16 cellular contexts compared by ENCODE assay signal in the genomic region with DNA sequence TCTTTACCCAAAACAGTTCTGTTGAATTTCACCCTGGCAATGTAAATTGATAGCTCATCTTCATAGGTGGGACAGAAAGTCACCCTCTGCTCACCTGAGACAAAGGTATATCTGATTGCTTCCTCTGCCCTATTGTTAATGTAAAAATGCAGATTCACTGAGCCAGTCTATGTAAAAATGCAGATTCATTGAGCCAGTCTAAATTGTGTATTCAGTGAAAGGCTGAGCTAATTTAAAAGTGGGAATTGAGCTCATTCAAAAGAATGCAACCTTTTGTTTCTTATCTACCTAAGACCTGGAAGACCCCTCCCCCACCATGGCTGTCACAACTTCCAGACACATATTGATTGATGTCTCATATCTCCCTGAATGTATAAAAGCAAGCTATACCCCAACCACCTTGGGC. TPM values are rescaled to one million over a fixed set of nuclear protein-coding genes. Genes with fewer than 3 reads are reported as not detected.
DNase-seq lines count a peak whose midpoint lies in the region; ATAC-seq, FAIRE-seq and TF ChIP-seq lines count a peak whose summit lies in the region.
"Had no signal": no experiment of that assay in that cellular context is flagged by ENCODE, and none has a peak within 500 bp of the region (broad histone marks: within the 10 kb centered on the region; RNA-seq: fewer than 3 reads in every experiment).

No MANE protein-coding gene starts in this region.

- H3K27ac Mint-ChIP-seq in WTC11 = peak overlapping the region; percentile 96
- H3K27ac Mint-ChIP-seq: CD8-positive, alpha-beta T cell had no signal

- BruUV-seq in HepG2 (replicated peaks; lab: Mats Ljungman, UMichigan) = no TSS peak

- peak overlapping the region; percentile 23 for H3K4me2 ChIP-seq in HepG2 (ENCODE audit: low read depth, low read length)

- ATAC-seq in HepG2 (no peak), right lobe of liver (no peak), WTC11 (peak; percentile 54)
- ATAC-seq: CD8-positive, alpha-beta T cell had no signal

- no peak for TF ChIP-seq RAD21 in HepG2 (CRISPR knock-in tag; IDR thresholded peaks at IDR 0.05)

- in situ Hi-C loops in HepG2 (cut with HindIII; ENCODE audit: extremely low pct_ligation_motif_present, low pct_unique_long_range_greater_than_20kb) (no loop called here), GM13976 (cut with MboI; ENCODE audit: low sequenced_read_pairs, unreplicated experiment) (no loop called here)

- no peaks in the 10 kb centered on the region for H3K27me3 Mint-ChIP-seq in WTC11 (ENCODE audit: low read depth)
- H3K27me3 Mint-ChIP-seq: IgD-negative memory B cell had no signal

- no peaks in the 10 kb centered on the region for H4K20me1 ChIP-seq in HepG2 (ENCODE audit: insufficient read depth, low read length)

- H3K79me2 ChIP-seq in HepG2 (ENCODE audit: insufficient read depth, low read length) = peaks cover 2% of the 10 kb centered on the region

- H3K9me3 Mint-ChIP-seq in WTC11 = no peaks in the 10 kb centered on the region
- H3K9me3 Mint-ChIP-seq: CD8-positive, alpha-beta T cell; IgD-negative memory B cell had no signal

- POLR2A ChIA-PET in HepG2 (lab: Yijun Ruan, JAX) = interaction anchor here (0.6 kb wide), 1 partner anchor 1091 kb away, joined by 3 read pairs; no protein-coding TSS in a partner anchor
- POLR2A ChIA-PET in WTC11 (lab: Charles Lee) = interaction anchor here (0.7 kb wide), 1 partner anchor 35 kb away, joined by 5 read pairs; no protein-coding TSS in a partner anchor

- H2AFZ ChIP-seq in HepG2 (ENCODE audit: low read length) = no peak overlapping the region

- H3K36me3 Mint-ChIP-seq in WTC11 = peaks cover under 1% of the 10 kb centered on the region; the same call in 1 of the 2 replicates
- H3K36me3 Mint-ChIP-seq: IgD-negative memory B cell had no signal

- H3K4me3 ChIP-seq in HepG2 (replicated peaks in 1 of 3; ENCODE audit: insufficient read depth in 1 of 3, low read depth in 2 of 3, low read length in 3 of 3) = no peak overlapping the region
- H3K4me3 ChIP-seq in right lobe of liver = no peak overlapping the region
- H3K4me3 ChIP-seq in iPS-15b (ENCODE audit: low read depth, low read length) = no peak overlapping the region
- H3K4me3 ChIP-seq: HAP-1 had no signal

- H3K36me3 ChIP-seq in HepG2 (replicated peaks in 1 of 2; ENCODE audit: control insufficient read depth in 1 of 2, insufficient read depth in 2 of 2, low read length in 2 of 2) (no peaks in the 10 kb centered on the region), right lobe of liver (no peaks in the 10 kb centered on the region), iPS-15b (ENCODE audit: control insufficient read depth, insufficient read depth, low read length) (peaks cover 2% of the 10 kb centered on the region)
- H3K36me3 ChIP-seq: HAP-1 had no signal

- no peaks in the 10 kb centered on the region; a peak in 1 of 5 replicates for H3K27me3 ChIP-seq in HepG2 (ENCODE audit: control insufficient read depth in 1 of 2, insufficient read depth in 2 of 2, low read length in 2 of 2)
- H3K27me3 ChIP-seq in right lobe of liver = no peaks in the 10 kb centered on the region
- no peaks in the 10 kb centered on the region for H3K27me3 ChIP-seq in iPS-15b (ENCODE audit: control insufficient read depth, insufficient read depth, low read length)

- peak overlapping the region; percentile 43 for H3K4me3 Mint-ChIP-seq in WTC11
- H3K4me3 Mint-ChIP-seq: CD8-positive, alpha-beta T cell had no signal

- DNase-seq in HepG2 (ENCODE audit: low spot score) = peak; percentile 39
- no peak for DNase-seq in right lobe of liver
- DNase-seq in WTC11 (ENCODE audit: low spot score) = peak; percentile 35
- no peak for DNase-seq in NCI-H226
- DNase-seq in GM13976 (ENCODE audit: low spot score) = no peak
- DNase-seq in stimulated activated CD4-positive, alpha-beta T cell treated with anti-CD3 and anti-CD28 coated beads, Interleukin-15, amount 100 ng/mL, for 24 hours = no peak
- DNase-seq in COLO829 (ENCODE audit: low spot score) = no peak
- DNase-seq: CD8-positive, alpha-beta T cell; DMS 273 treated with DMSO at 0.1 percent for 48 hours; NCI-H1930; NCI-H446 treated with DMSO at 0.1 percent for 48 hours; RPMI8226; SIG-M5 had no signal

- CTCF ChIA-PET in HepG2 (lab: Yijun Ruan, JAX; ENCODE audit: low intra/inter-chr PET ratio, low total read pairs) (no interaction called here), WTC11 (lab: Charles Lee) (interaction anchor here (1.0 to 1.4 kb wide), 2 partner anchors 36 to 1054 kb away, joined by 5 to 6 read pairs; no protein-coding TSS in a partner anchor)

- FAIRE-seq in HepG2 (lab: Jason Lieb, UNC) = no peak

- H3K27ac ChIP-seq in HepG2 (ENCODE audit: extremely low read length, insufficient read depth, low read length) = no peak overlapping the region
- no peak overlapping the region for H3K27ac ChIP-seq in right lobe of liver

- H3K4me1 ChIP-seq in HepG2 (ENCODE audit: insufficient read depth, low read length) (peaks cover 31% of the 10 kb centered on the region), right lobe of liver (no peaks in the 10 kb centered on the region), iPS-15b (ENCODE audit: control insufficient read depth, insufficient read depth, low read length) (peaks cover 17% of the 10 kb centered on the region)

- peaks cover 65% of the 10 kb centered on the region for H3K4me1 Mint-ChIP-seq in WTC11

- TF ChIP-seq EP300 in HepG2 (IDR thresholded peaks at IDR 0.05; ENCODE audit: low read depth in 2 of 2, low read length in 2 of 2) (no peak), HepG2 (CRISPR knock-in tag; IDR thresholded peaks at IDR 0.05; ENCODE audit: borderline replicate concordance) (no peak)

- H3K9ac ChIP-seq in HepG2 (ENCODE audit: insufficient read depth, low read depth, low read length) (no peak overlapping the region), iPS-15b (ENCODE audit: low read depth, low read length) (peak overlapping the region; percentile 66)

- no peak for TF ChIP-seq CTCF in HepG2 (CRISPR knock-in tag; IDR thresholded peaks at IDR 0.05)
- no peak for TF ChIP-seq CTCF in right lobe of liver (IDR thresholded peaks at IDR 0.05)
- TF ChIP-seq CTCF in WTC11 (IDR thresholded peaks at IDR 0.05) = no peak
- no peak for TF ChIP-seq CTCF in GM13976 (IDR thresholded peaks at IDR 0.05; ENCODE audit: borderline replicate concordance, control extremely low read depth, extremely low read depth, insufficient read depth, missing control alignments)

- intact Hi-C loops in HepG2 (cut with micrococcal nuclease; ENCODE audit: unreplicated experiment) = no loop called here
- intact Hi-C loops in right lobe of liver (cut with DNase I) = no loop called here

- TF ChIP-seq POLR2A in HepG2 (IDR thresholded peaks at IDR 0.05; ENCODE audit: insufficient read depth in 1 of 2, low read depth in 2 of 2, low read length in 2 of 2) (no peak), right lobe of liver (IDR thresholded peaks at IDR 0.05) (no peak)

- H3K9me3 ChIP-seq in HepG2 (ENCODE audit: low read length) = no peaks in the 10 kb centered on the region
- H3K9me3 ChIP-seq in right lobe of liver = no peaks in the 10 kb centered on the region
- H3K9me3 ChIP-seq in iPS-15b (ENCODE audit: control insufficient read depth, insufficient read depth, low read length) = no peaks in the 10 kb centered on the region
- H3K9me3 ChIP-seq: HAP-1 had no signal

TF ChIP-seq in WTC11, 78 proteins besides CTCF, POLR2A, EP300 and RAD21 (continues in another document):
- no peak for TF ChIP-seq PRRX2 (CRISPR knock-in tag; IDR thresholded peaks at IDR 0.05)
- peak; percentile 61; the same call in 1 of the 2 replicates for TF ChIP-seq SMAD4 (CRISPR knock-in tag; IDR thresholded peaks at IDR 0.05)
- TF ChIP-seq, protein P1, sequence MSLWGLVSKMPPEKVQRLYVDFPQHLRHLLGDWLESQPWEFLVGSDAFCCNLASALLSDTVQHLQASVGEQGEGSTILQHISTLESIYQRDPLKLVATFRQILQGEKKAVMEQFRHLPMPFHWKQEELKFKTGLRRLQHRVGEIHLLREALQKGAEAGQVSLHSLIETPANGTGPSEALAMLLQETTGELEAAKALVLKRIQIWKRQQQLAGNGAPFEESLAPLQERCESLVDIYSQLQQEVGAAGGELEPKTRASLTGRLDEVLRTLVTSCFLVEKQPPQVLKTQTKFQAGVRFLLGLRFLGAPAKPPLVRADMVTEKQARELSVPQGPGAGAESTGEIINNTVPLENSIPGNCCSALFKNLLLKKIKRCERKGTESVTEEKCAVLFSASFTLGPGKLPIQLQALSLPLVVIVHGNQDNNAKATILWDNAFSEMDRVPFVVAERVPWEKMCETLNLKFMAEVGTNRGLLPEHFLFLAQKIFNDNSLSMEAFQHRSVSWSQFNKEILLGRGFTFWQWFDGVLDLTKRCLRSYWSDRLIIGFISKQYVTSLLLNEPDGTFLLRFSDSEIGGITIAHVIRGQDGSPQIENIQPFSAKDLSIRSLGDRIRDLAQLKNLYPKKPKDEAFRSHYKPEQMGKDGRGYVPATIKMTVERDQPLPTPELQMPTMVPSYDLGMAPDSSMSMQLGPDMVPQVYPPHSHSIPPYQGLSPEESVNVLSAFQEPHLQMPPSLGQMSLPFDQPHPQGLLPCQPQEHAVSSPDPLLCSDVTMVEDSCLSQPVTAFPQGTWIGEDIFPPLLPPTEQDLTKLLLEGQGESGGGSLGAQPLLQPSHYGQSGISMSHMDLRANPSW (CRISPR knock-in tag; conservative IDR thresholded peaks at IDR 0.05; ENCODE audit: low read depth) = no peak

RNA-seq across cellular contexts. Expression of a gene that starts 4.8 kb away (rescaled TPM):
- total RNA-seq in HepG2 (2016; rRNA removed; fragmentation: Illumina TruSeq; extraction: Trizol) (11.0 and 19.2 TPM in 2 replicates), right lobe of liver (10 to 100 TPM; 10.2 to 16.3 (median 11.6) TPM), WTC11 (2021) (86.4 to 118 TPM (median 89.3 TPM) in 3 replicates)
- total RNA-seq in HepG2 (2016; cell fraction: cytosol; rRNA removed; fragmentation: Illumina TruSeq; extraction: Trizol; ENCODE audit: low read depth) = 10.5 and 11.5 TPM in 2 replicates
- 11.5 and 21.8 TPM in 2 replicates for total RNA-seq in HepG2 (2016; cell fraction: insoluble cytoplasmic fraction; rRNA removed; fragmentation: Illumina TruSeq; extraction: Trizol)
- 6.9 and 9.8 TPM in 2 replicates for total RNA-seq in HepG2 (2016; cell fraction: membrane; rRNA removed; fragmentation: Illumina TruSeq; extraction: Trizol)
- total RNA-seq in HepG2 (2016; cell fraction: nucleus; rRNA removed; fragmentation: Illumina TruSeq; extraction: Trizol) = 75.4 and 76.0 TPM in 2 replicates
- 24.1 and 27.2 TPM in 2 replicates for polyA plus RNA-seq in HepG2 (2011; rRNA removed)
- polyA plus RNA-seq in HepG2 (2011; cell fraction: cytosol; rRNA removed) = 3.1 and 4.3 TPM in 2 replicates
- polyA plus RNA-seq in HepG2 (2011; cell fraction: nucleus; rRNA removed) = 67.2 and 78.6 TPM in 2 replicates
- 20.6 and 32.1 TPM in 2 replicates for polyA plus RNA-seq in HepG2 (2012)
- polyA plus RNA-seq in HepG2 (2016; cell fraction: cytosol; fragmentation: Illumina TruSeq; extraction: Trizol; ENCODE audit: low read depth) = 0.43 and 0.72 TPM in 2 replicates
- polyA plus RNA-seq in HepG2 (2016; cell fraction: insoluble cytoplasmic fraction; fragmentation: Illumina TruSeq; extraction: Trizol; ENCODE audit: low read depth) = 9.9 TPM in 2 replicates
- polyA plus RNA-seq in HepG2 (2016; cell fraction: membrane; fragmentation: Illumina TruSeq; extraction: Trizol; ENCODE audit: low read depth) = 1.3 and 1.5 TPM in 2 replicates
- polyA plus RNA-seq in HepG2 (2016; cell fraction: nucleus; fragmentation: Illumina TruSeq; extraction: Trizol; ENCODE audit: insufficient read depth, low read depth) = 93.8 and 104 TPM in 2 replicates
- 7.1 and 12.9 TPM in 2 replicates for polyA minus RNA-seq in HepG2 (2011; rRNA and poly(A)+ RNA removed; ENCODE audit: low replicate concordance)
- 5.7 and 7.3 TPM in 2 replicates for polyA minus RNA-seq in HepG2 (2011; cell fraction: cytosol; rRNA and poly(A)+ RNA removed)
- polyA minus RNA-seq in HepG2 (2011; cell fraction: nucleus; rRNA and poly(A)+ RNA removed) = 186 and 225 TPM in 2 replicates

Comparison
In these comparisons a context has a peak if more than half of its experiments do, and no peak if none do; other contexts are left out.
1. DNase-seq: peak in HepG2 (single experiment) and WTC11 (single experiment); none in right lobe of liver (0 of 3), NCI-H226 (single experiment), GM13976 (single experiment), stimulated activated CD4-positive, alpha-beta T cell treated with anti-CD3 and anti-CD28 coated beads, Interleukin-15, amount 100 ng/mL, for 24 hours (single experiment) and COLO829 (single experiment).